32 cellular contexts compared by ENCODE assay signal in the genomic region with DNA sequence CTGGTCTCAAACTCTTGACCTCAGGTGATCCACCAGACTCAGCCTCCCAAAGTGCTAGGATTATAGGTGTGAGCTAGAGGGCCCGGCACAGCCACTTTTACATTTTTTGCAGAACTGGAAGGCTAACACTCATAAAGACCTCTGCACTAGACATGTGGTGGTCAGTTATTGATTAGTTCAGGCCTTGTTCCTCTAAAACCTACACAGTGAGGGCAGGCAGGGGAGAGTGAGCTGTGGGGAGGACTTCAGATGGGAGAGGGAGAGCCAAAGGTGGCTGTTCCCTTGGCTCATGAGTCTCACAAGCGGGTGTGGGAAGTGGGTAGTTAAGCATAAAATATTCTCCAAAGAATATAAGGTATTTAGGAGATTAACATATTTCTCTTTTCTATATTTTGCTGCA.
"Had no signal": no experiment of that assay in that cellular context is flagged by ENCODE, and none has a peak within 500 bp of the region (broad histone marks: within the 10 kb centered on the region; RNA-seq: fewer than 3 reads in every experiment).

No MANE protein-coding gene starts in this region.

- H2AFZ ChIP-seq: neural progenitor cell, parathyroid adenoma had no signal

- H3K4me2 ChIP-seq: neural progenitor cell, smooth muscle cell had no signal

- H3K4me1 Mint-ChIP-seq: natural killer cell had no signal

- H3K4me1 ChIP-seq: parathyroid adenoma, psoas muscle, spleen, thyroid gland, tibial nerve, vagina had no signal

- H3K4me3 ChIP-seq: neural progenitor cell, ovary, psoas muscle, skin epidermis, smooth muscle cell, spleen, suprapubic skin, thoracic aorta, thyroid gland, tibial nerve, upper lobe of left lung, vagina had no signal

- H3K27ac Mint-ChIP-seq: natural killer cell; nephron; neural progenitor cell; progenitor cell of endocrine pancreas; stimulated activated naive CD8-positive, alpha-beta T cell treated with anti-CD3 and anti-CD28 coated beads, Interleukin-15, amount 100 ng/mL, for 72 hours had no signal

- H3K27me3 ChIP-seq: neural progenitor cell, ovary, spleen, suprapubic skin, thyroid gland, tibial nerve, upper lobe of left lung, vagina had no signal

- FAIRE-seq: urothelium cell line had no signal

- H3K79me2 ChIP-seq: parathyroid adenoma had no signal

- ATAC-seq: natural killer cell; psoas muscle; right cardiac atrium; sciatic nerve; stimulated activated memory B cell treated with anti-CD40 and anti-IgM and Interleukin-4, amounts not matched to agents 10 μg/mL and 1 μg/mL and 100 μg/mL, for 72 hours; stimulated activated naive CD8-positive, alpha-beta T cell treated with anti-CD3 and anti-CD28 coated beads, Interleukin-15, amount 100 ng/mL, for 72 hours; stimulated activated naive CD8-positive, alpha-beta T cell treated with anti-CD3 and anti-CD28 coated beads, Interleukin-15, Interleukin-2, amounts not matched to agents 100 U/mL and 50 U/mL, for 24 hours had no signal

- H3K9me3 ChIP-seq: ovary, psoas muscle, spleen, suprapubic skin, thoracic aorta, thyroid gland, tibial nerve, upper lobe of left lung, vagina had no signal

- H3K36me3 ChIP-seq: neural progenitor cell, ovary, spleen, suprapubic skin, thoracic aorta, thyroid gland, upper lobe of left lung, vagina had no signal

- H3K27me3 Mint-ChIP-seq: stimulated activated memory B cell treated with anti-CD40 and anti-IgM and Interleukin-4, amounts not matched to agents 10 μg/mL and 1 μg/mL and 100 μg/mL, for 72 hours; stimulated activated naive CD8-positive, alpha-beta T cell treated with anti-CD3 and anti-CD28 coated beads, Interleukin-15, amount 100 ng/mL, for 72 hours had no signal

- H3K9me3 Mint-ChIP-seq: natural killer cell; nephron; neural progenitor cell; stimulated activated memory B cell treated with anti-CD40 and anti-IgM and Interleukin-4, amounts not matched to agents 10 μg/mL and 1 μg/mL and 100 μg/mL, for 72 hours; stimulated activated naive CD8-positive, alpha-beta T cell treated with anti-CD3 and anti-CD28 coated beads, Interleukin-15, amount 100 ng/mL, for 72 hours had no signal

- H3K27ac ChIP-seq: neural progenitor cell, ovary, parathyroid adenoma, psoas muscle, skin epidermis, spleen, suprapubic skin, thoracic aorta, thyroid gland, tibial nerve, upper lobe of left lung, vagina had no signal

- H3K4me3 Mint-ChIP-seq: natural killer cell; nephron; neural progenitor cell; stimulated activated memory B cell treated with anti-CD40 and anti-IgM and Interleukin-4, amounts not matched to agents 10 μg/mL and 1 μg/mL and 100 μg/mL, for 72 hours; stimulated activated naive CD8-positive, alpha-beta T cell treated with anti-CD3 and anti-CD28 coated beads, Interleukin-15, amount 100 ng/mL, for 72 hours had no signal

- H3K36me3 Mint-ChIP-seq: natural killer cell; stimulated activated memory B cell treated with anti-CD40 and anti-IgM and Interleukin-4, amounts not matched to agents 10 μg/mL and 1 μg/mL and 100 μg/mL, for 72 hours had no signal

- DNase-seq: natural killer cell; occipital lobe; ovary; posterior cingulate gyrus; psoas muscle; right cardiac atrium; spleen; stimulated activated CD4-positive, alpha-beta T cell treated with anti-CD3 and anti-CD28 coated beads, Interleukin-12 subunit alpha, Interleukin-12 subunit beta, amount 100 ng/mL, for 4 hours; stimulated activated CD4-positive, alpha-beta T cell treated with anti-CD3 and anti-CD28 coated beads, Interleukin-1b, Interleukin-23, amount 100 ng/mL, for 48 hours; stimulated activated CD4-positive, alpha-beta T cell treated with anti-CD3 and anti-CD28 coated beads, Interleukin-4, amount 100 ng/mL, for 1 hour; stimulated activated CD4-positive, alpha-beta T cell treated with anti-CD3 and anti-CD28 coated beads, Interleukin-4, amount 100 ng/mL, for 4 hours; stimulated activated CD8-positive, alpha-beta memory T cell treated with anti-CD3 and anti-CD28 coated beads, Interleukin-4, amount 100 ng/mL, for 48 hours; stimulated activated naive CD4-positive, alpha-beta T cell; stimulated activated naive CD8-positive, alpha-beta T cell treated with anti-CD3 and anti-CD28 coated beads, Interleukin-15, amount 100 ng/mL, for 72 hours; stimulated activated naive CD8-positive, alpha-beta T cell treated with anti-CD3 and anti-CD28 coated beads, Interleukin-15, Interleukin-2, amounts not matched to agents 100 U/mL and 50 U/mL, for 24 hours; substantia nigra; thyroid gland; trophoblast cell; upper lobe of left lung had no signal

- H3K9ac ChIP-seq: neural progenitor cell, parathyroid adenoma had no signal
